In genomic region chr3:57597240-57597972, GRCh38 we compare ENCODE assay signal across 8 cellular contexts. TPM values are rescaled to one million over a fixed set of nuclear protein-coding genes. Genes with fewer than 3 reads are reported as not detected.
A peak's percentile ranks its signal among the peaks of the same experiment; 100 is the strongest.
DNase-seq lines count a peak whose midpoint lies in the region; ATAC-seq, FAIRE-seq and TF ChIP-seq lines count a peak whose summit lies in the region.

Gene ARF4 (minus strand): TSS chr3:57597344. CDS start chr3:57597140, 204 bp downstream.

- H3K9me3 Mint-ChIP-seq in T-cell: no peaks in the 10 kb centered on the region

- H3K27ac ChIP-seq in adipose tissue (ENCODE audit: low read depth, low read length): peak within 1 kb of the TSS; percentile 94
- peak within 1 kb of the TSS; percentile 99 for H3K27ac ChIP-seq in cardiac muscle cell
- peak within 1 kb of the TSS; percentile 94 for H3K27ac ChIP-seq in parathyroid adenoma
- peak within 1 kb of the TSS; percentile 88 to 99 (median 96) for H3K27ac ChIP-seq in tibial nerve

- peak within 1 kb of the TSS; percentile 88 to 97 (median 90) for H3K4me3 Mint-ChIP-seq in T-cell

- POLR2A ChIA-PET in T-cell (lab: Charles Lee): interaction anchor here (0.5 to 4.5 kb wide), 16 partner anchors 11 to 951 kb away, joined by 3 to 47 read pairs (median 5); partner anchors contain the start of genes PDE12 (in 2 of the 2), DENND6A (in 1 of the 2), HTD2 (in 1 of the 2) and RPP14 (in 1 of the 2)

- peaks cover 32% of the 10 kb centered on the region for H3K79me2 ChIP-seq in parathyroid adenoma

- H3K27me3 Mint-ChIP-seq in T-cell: no peaks in the 10 kb centered on the region

- peak within 1 kb of the TSS; percentile 98 to 99 for H3K27ac Mint-ChIP-seq in T-cell

- H3K4me1 ChIP-seq in cardiac muscle cell (ENCODE audit: low read depth) (peaks cover 37% of the 10 kb centered on the region), parathyroid adenoma (peaks cover 16% of the 10 kb centered on the region), tibial nerve (peaks cover 0 to 50% (median 29%) of the 10 kb centered on the region in 4 donors)

- peak within 1 kb of the TSS; percentile 61 for H3K9ac ChIP-seq in parathyroid adenoma

- FAIRE-seq in GM12891 (lab: Jason Lieb, UNC): peak; percentile 100

- H3K27me3 ChIP-seq in cardiac muscle cell (no peaks in the 10 kb centered on the region), parathyroid adenoma (ENCODE audit: control insufficient read depth, insufficient read depth, low read length) (no peaks in the 10 kb centered on the region), tibial nerve (no peaks in the 10 kb centered on the region)

- H3K9me3 ChIP-seq in cardiac muscle cell (ENCODE audit: low read depth): no peaks in the 10 kb centered on the region
- no peaks in the 10 kb centered on the region for H3K9me3 ChIP-seq in parathyroid adenoma (ENCODE audit: control insufficient read depth, low read length)
- H3K9me3 ChIP-seq in tibial nerve: no peaks in the 10 kb centered on the region

- TF ChIP-seq EP300 in tibial nerve (IDR thresholded peaks at IDR 0.05): peak; percentile 96 to 99

- ATAC-seq in HG02840 (IDR thresholded peaks at IDR 0.05; ENCODE audit: low FRiP score, unreplicated experiment): peak; percentile 98
- ATAC-seq in T-cell (replicated peaks in 1 of 4): peak; percentile 87 to 93 (median 92)

- peaks cover 16% of the 10 kb centered on the region for H3K36me3 Mint-ChIP-seq in T-cell

- H3K4me2 ChIP-seq in parathyroid adenoma (ENCODE audit: low read length): peak within 1 kb of the TSS; percentile 81

- H3K4me3 ChIP-seq in cardiac muscle cell: peak within 1 kb of the TSS; percentile 76
- peak within 1 kb of the TSS; percentile 93 for H3K4me3 ChIP-seq in parathyroid adenoma (ENCODE audit: low read depth, low read length)
- peak within 1 kb of the TSS; percentile 75 to 94 (median 86) for H3K4me3 ChIP-seq in tibial nerve

- H3K36me3 ChIP-seq in cardiac muscle cell: no peaks in the 10 kb centered on the region
- H3K36me3 ChIP-seq in parathyroid adenoma (ENCODE audit: control insufficient read depth, insufficient read depth, low read length): no peaks in the 10 kb centered on the region
- peaks cover 0 to 14% (median 0%) of the 10 kb centered on the region in 3 donors for H3K36me3 ChIP-seq in tibial nerve

- peak within 1 kb of the TSS; percentile 84 for H2AFZ ChIP-seq in parathyroid adenoma

- 0% methylated on average over 51 to 66 of the region's 66 CpGs for WGBS in adipose tissue, 3 donors
- 0 to 1% methylated on average over 39 to 66 of the region's 66 CpGs for WGBS in tibial nerve, 2 donors

- TF ChIP-seq POLR2A in GM12891 (IDR thresholded peaks at IDR 0.05; ENCODE audit: low read depth, low read length) (peak; percentile 97), tibial nerve (IDR thresholded peaks at IDR 0.05) (peak; percentile 96 to 98)

- peak; percentile 31 for TF ChIP-seq CTCF in cardiac muscle cell (IDR thresholded peaks at IDR 0.05; ENCODE audit: low read depth, low read length)
- peak; percentile 35 for TF ChIP-seq CTCF in parathyroid adenoma (IDR thresholded peaks at IDR 0.05)
- TF ChIP-seq CTCF in tibial nerve (IDR thresholded peaks at IDR 0.05): peak in 4 of 5 experiments; percentile 9 to 69 (median 44)

- DNase-seq in GM12891 (ENCODE audit: insufficient read length, low spot score) (peak; percentile 86), NCI-H1436 treated with DMSO at 0.1 percent for 48 hours (lab: John Stamatoyannopoulos, UW) (peak; percentile 71), T-cell (peak; percentile 97 to 100 (median 99)), cardiac muscle cell (ENCODE audit: low read depth in 1 of 2, low spot score in 1 of 2) (peak; percentile 99 to 100), tibial nerve (ENCODE audit: low spot score in 2 of 2) (peak; percentile 97 to 98)

- peaks cover 51 to 68% (median 61%) of the 10 kb centered on the region in 3 donors for H3K4me1 Mint-ChIP-seq in T-cell

- CTCF ChIA-PET in T-cell (lab: Charles Lee): interaction anchor here in 1 of 2 donors (0.6 to 2.0 kb wide), 6 partner anchors 32 to 200 kb away, joined by 3 to 7 read pairs (median 6); partner anchors contain the start of genes PDE12 and SLMAP

TF ChIP-seq in GM12891, 5 proteins besides CTCF, POLR2A, EP300 and RAD21:
- TF ChIP-seq POU2F2 (IDR thresholded peaks at IDR 0.05; ENCODE audit: low read depth, low read length): peak; percentile 80
- TF ChIP-seq PAX5 (IDR thresholded peaks at IDR 0.05; ENCODE audit: insufficient read depth, low read length, severe bottlenecking): no peak
- TF ChIP-seq SPI1 (IDR thresholded peaks at IDR 0.05; ENCODE audit: low read depth, low read length): peak; percentile 22; the same call in 1 of the 2 replicates
- TF ChIP-seq POLR2AphosphoS5 (IDR thresholded peaks at IDR 0.05; ENCODE audit: low read depth, low read length): peak; percentile 97
- TF ChIP-seq TAF1 (IDR thresholded peaks at IDR 0.05; ENCODE audit: low read depth, low read length): peak; percentile 95
TF ChIP-seq in GM12891: peak in this region for 4.

RNA-seq across cellular contexts. Expression of gene ARF4, which starts in this region (rescaled TPM):
- 83.8 TPM for polyA plus RNA-seq in GM12891 (2012; ENCODE audit: low read depth, missing spikeins)
- total RNA-seq in T-cell (10 to 100 TPM; 44.7 to 71.5 (median 47.3) TPM), cardiac muscle cell (70.7 and 86.2 TPM in 2 replicates), tibial nerve (10 to 100 TPM; 53.7 to 96.9 (median 83.9) TPM)
- polyA plus RNA-seq in adipose tissue (100 to 1,000 TPM in 2 of 3 donors, 10 to 100 TPM in 1; 82.2 to 258 (median 131) TPM), cardiac muscle cell (235 and 248 TPM in 2 replicates)

Comparison
In these comparisons a context has a peak if more than half of its experiments do, and no peak if none do; other contexts are left out.
1. Peak in every context shown above with its lines: DNase-seq, ATAC-seq, H3K4me3 ChIP-seq and H3K27ac ChIP-seq.